Comparison of ENCODE assay signal across 12 cellular contexts in genomic region chr1:108617008-108617723, GRCh38.
"Had no signal": no experiment of that assay in that cellular context is flagged by ENCODE, and none has a peak within 500 bp of the region (broad histone marks: within the 10 kb centered on the region; RNA-seq: fewer than 3 reads in every experiment).

No MANE protein-coding gene starts in this region.

- H3K4me2 ChIP-seq: smooth muscle cell had no signal

- H3K27me3 ChIP-seq: heart left ventricle, right lobe of liver, upper lobe of right lung had no signal

- H3K4me1 ChIP-seq: heart left ventricle, right lobe of liver, upper lobe of right lung had no signal

- DNase-seq: activated CD4-positive, alpha-beta T cell treated with anti-CD3 and anti-CD28 coated beads, Interleukin-2, amount 10 ng/mL, durations not matched to agents 7 days and 5 days; activated naive CD8-positive, alpha-beta T cell treated with anti-CD3 and anti-CD28 coated beads, Interleukin-2, amount 10 ng/mL, durations not matched to agents 7 days and 5 days; anterior cingulate cortex; heart left ventricle; midbrain; right lobe of liver; T-helper 17 cell; upper lobe of right lung had no signal

- H3K27ac ChIP-seq: epithelial cell of prostate, heart left ventricle, right lobe of liver, thoracic aorta, upper lobe of right lung had no signal

- ATAC-seq: heart left ventricle, T-helper 17 cell, upper lobe of right lung had no signal

- H3K9me3 ChIP-seq: heart left ventricle, right lobe of liver, thoracic aorta, upper lobe of right lung had no signal

- H3K4me3 ChIP-seq: heart left ventricle, lung, right lobe of liver, smooth muscle cell, thoracic aorta, upper lobe of right lung had no signal
